8 cellular contexts compared by ENCODE assay signal in the genomic region with DNA sequence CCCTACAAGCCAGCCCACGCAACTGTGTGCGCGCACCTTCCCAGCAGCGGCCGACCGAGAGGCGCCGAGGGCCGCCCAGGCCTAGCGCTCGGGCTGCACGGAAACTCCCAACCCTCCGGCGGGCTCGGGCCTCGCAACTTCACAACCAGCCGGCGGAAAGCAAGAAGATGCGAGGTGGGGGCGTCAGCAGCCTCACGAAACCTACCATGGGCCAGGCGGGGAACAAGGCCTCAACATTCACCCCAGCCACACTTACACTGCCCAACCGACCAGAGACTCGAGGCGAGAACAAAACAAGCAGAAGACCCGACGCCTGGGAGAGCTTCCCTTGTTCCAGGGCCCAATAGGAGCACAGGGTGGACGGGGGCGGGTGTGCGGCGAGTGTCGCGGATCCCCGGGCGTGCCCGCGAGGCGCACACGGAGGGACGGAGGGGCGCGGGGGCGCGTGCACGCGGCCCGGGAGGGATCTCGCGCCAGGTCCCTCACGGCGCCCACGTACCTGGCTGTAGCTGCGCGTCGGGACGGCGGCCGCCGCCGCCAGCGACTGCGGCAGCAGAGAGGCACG. TPM values are rescaled to one million over a fixed set of nuclear protein-coding genes. Genes with fewer than 3 reads are reported as not detected.
DNase-seq lines count a peak whose midpoint lies in the region; ATAC-seq, FAIRE-seq and TF ChIP-seq lines count a peak whose summit lies in the region.

No MANE protein-coding gene starts in this region.

- H3K27ac ChIP-seq in caudate nucleus (ENCODE audit: low read depth, low read length) (peak overlapping the region; percentile 62), kidney (ENCODE audit: low read depth in 2 of 2, low read length in 2 of 2) (peak overlapping the region; percentile 87 to 90)

- no peaks in the 10 kb centered on the region for H3K9me3 ChIP-seq in kidney (ENCODE audit: control insufficient read depth in 1 of 2, low read length in 2 of 2)

- TF ChIP-seq CTCF in kidney (IDR thresholded peaks at IDR 0.05; ENCODE audit: borderline replicate concordance, extremely low read depth, insufficient read depth), result no peak

- intact Hi-C loops in kidney (cut with DNase I), result no loop called here

- FAIRE-seq in kidney (lab: Jason Lieb, UNC), result no peak

- H3K9ac ChIP-seq in kidney (ENCODE audit: low read length in 2 of 2), result peak overlapping the region; percentile 90 to 91

- peak overlapping the region; percentile 84 to 93 for H3K4me3 ChIP-seq in kidney (ENCODE audit: low read length in 2 of 2)

- H3K4me1 ChIP-seq in kidney (ENCODE audit: control insufficient read depth in 1 of 2, insufficient read depth in 1 of 2, low read depth in 1 of 2, low read length in 2 of 2), result peaks cover 3 to 9% of the 10 kb centered on the region in 2 donors

- DNase-seq in NCI-H1694 treated with DMSO at 0.1 percent for 48 hours (lab: John Stamatoyannopoulos, UW) (peak; percentile 14), NCI-H1694 (lab: John Stamatoyannopoulos, UW) (no peak), NCI-H187 (lab: John Stamatoyannopoulos, UW) (peak; percentile 53), caudate nucleus (lab: John Stamatoyannopoulos, UW) (peak in 53 of 61 donors; percentile 9 to 76 (median 47)), kidney (peak; percentile 90)
- DNase-seq in activated CD4-positive, CD25-positive, alpha-beta regulatory T cell treated with anti-CD3 and anti-CD28 coated beads, Interleukin-2, amount 50 U/mL, for 16 hours (ENCODE audit: low read depth, low spot score), result peak; percentile 28
- peak; percentile 31 to 53 for DNase-seq in stimulated activated CD4-positive, alpha-beta T cell treated with anti-CD3 and anti-CD28 coated beads, Interleukin-15, amount 100 ng/mL, for 1 hour (ENCODE audit: low read depth in 1 of 2, low spot score in 1 of 2)

- H3K36me3 ChIP-seq in kidney (ENCODE audit: control insufficient read depth in 1 of 2, insufficient read depth in 2 of 2, low read length in 2 of 2), result peaks cover 4 to 5% of the 10 kb centered on the region in 2 donors

- peak; percentile 41 for ATAC-seq in HG02870 (IDR thresholded peaks at IDR 0.05; ENCODE audit: unreplicated experiment)

RNA-seq across cellular contexts. Expression of gene GRSF1, which starts 0.6 kb away (rescaled TPM):
- 56.6 TPM for total RNA-seq in kidney
- 64.9 TPM for polyA plus RNA-seq in kidney (ENCODE audit: insufficient read depth, low read depth, low replicate concordance)
